Comparison of ENCODE assay signal across 8 cellular contexts in the genomic region with DNA sequence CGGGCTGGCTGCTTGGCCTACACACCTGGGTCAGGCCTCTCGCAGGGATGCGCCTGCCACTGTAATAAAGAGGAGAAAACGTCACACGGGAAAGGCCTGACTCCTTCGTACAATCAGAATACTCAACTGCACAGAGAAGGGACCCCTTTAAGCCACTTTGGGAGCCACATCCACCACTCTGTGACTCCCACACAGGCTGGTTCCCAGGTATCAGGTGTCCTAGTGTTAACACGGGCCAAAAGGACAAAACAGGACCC.
DNase-seq lines count a peak whose midpoint lies in the region; ATAC-seq and TF ChIP-seq lines count a peak whose summit lies in the region.

No MANE protein-coding gene starts in this region.

- ATAC-seq in HG02973 (IDR thresholded peaks at IDR 0.05; ENCODE audit: unreplicated experiment): no peak

- H3K27me3 ChIP-seq in mucosa of stomach (ENCODE audit: control insufficient read depth, insufficient read depth, low read length): no peaks in the 10 kb centered on the region

- TF ChIP-seq CTCF in AG10803 (conservative IDR thresholded peaks at IDR 0.05; ENCODE audit: low read length): no peak
- TF ChIP-seq CTCF in HFF-Myc (IDR thresholded peaks at IDR 0.05; ENCODE audit: low read depth, low read length, missing control alignments): no peak
- TF ChIP-seq CTCF in astrocyte of the spinal cord (IDR thresholded peaks at IDR 0.05; ENCODE audit: low read depth, low read length): no peak

- DNase-seq in AG10803 (ENCODE audit: low read depth) (no peak), HFF-Myc (ENCODE audit: extremely low read depth, low read depth) (no peak), astrocyte of the spinal cord (ENCODE audit: low read depth, low spot score) (no peak), NCI-H524 (lab: John Stamatoyannopoulos, UW) (no peak), putamen (ENCODE audit: low spot score) (no peak), SIG-M5 treated with dmso at 0.1 percent for 504 hours (lab: John Stamatoyannopoulos, UW; ENCODE audit: unreplicated experiment) (no peak)

- H3K9ac ChIP-seq in mucosa of stomach (ENCODE audit: low read length): peak overlapping the region; percentile 84

- peaks cover 11% of the 10 kb centered on the region for H3K4me1 ChIP-seq in mucosa of stomach (ENCODE audit: control insufficient read depth, insufficient read depth, low read length)

- in situ Hi-C loops in astrocyte of the spinal cord (cut with HindIII; ENCODE audit: low sequenced_read_pairs): no loop called here

- no peaks in the 10 kb centered on the region for H3K36me3 ChIP-seq in mucosa of stomach (ENCODE audit: control insufficient read depth, insufficient read depth, low read length)

- H3K9me3 ChIP-seq in mucosa of stomach (ENCODE audit: control insufficient read depth, low read length): no peaks in the 10 kb centered on the region

- peak overlapping the region; percentile 73 for H3K4me3 ChIP-seq in AG10803 (ENCODE audit: low read length)
- peak overlapping the region; percentile 36 for H3K4me3 ChIP-seq in HFF-Myc (replicated peaks; ENCODE audit: low read depth, low read length)
- peak overlapping the region; percentile 60 for H3K4me3 ChIP-seq in astrocyte of the spinal cord (ENCODE audit: low read depth, low read length)
- H3K4me3 ChIP-seq in mucosa of stomach (ENCODE audit: low read length): peak overlapping the region; percentile 53
